In the genomic region with DNA sequence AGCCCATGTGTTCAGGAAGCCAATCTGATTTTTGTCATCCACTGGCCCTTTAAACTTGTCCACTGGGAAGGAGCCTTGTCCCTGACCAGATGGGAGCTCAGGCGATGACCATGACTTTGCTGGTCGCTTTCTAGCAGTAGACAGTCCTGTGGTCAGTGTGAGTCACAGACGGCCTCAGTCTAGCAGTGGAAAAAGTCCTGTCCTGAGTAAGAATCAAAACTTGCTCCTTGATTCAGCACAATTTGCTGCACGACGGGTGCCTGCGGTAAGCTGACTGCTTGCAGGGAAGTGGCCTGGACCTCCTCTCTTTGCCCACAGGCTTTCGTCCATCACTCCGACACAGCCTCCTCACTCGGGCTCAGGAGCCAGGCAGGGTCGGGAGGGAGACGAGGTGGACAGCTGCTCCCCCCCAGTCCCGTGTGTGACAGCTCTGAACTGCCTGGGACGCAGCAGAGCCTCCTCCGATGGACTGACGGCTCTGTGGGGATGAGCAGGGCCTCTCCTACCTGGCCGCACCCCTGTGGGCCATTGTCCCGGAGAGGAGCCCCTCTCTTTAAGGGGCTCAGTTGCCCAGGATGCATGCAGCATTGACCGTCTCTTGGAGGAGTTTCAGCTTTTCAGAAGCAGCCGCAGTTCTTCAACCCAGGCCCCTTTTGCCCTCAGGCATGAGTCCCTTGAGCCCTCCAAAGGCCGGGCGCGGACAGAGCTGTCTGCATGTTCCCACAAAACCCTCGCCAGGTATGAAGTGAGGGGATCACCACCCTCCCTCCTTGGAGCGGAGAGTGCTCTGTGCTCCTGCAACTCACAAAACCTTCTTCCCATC, we compare ENCODE assay signal across 14 cellular contexts.
DNase-seq lines count a peak whose midpoint lies in the region; ATAC-seq lines count a peak whose summit lies in the region.
"Had no signal": no experiment of that assay in that cellular context is flagged by ENCODE, and none has a peak within 500 bp of the region (broad histone marks: within the 10 kb centered on the region; RNA-seq: fewer than 3 reads in every experiment).

No MANE protein-coding gene starts in this region.

- ATAC-seq in HG03039 (IDR thresholded peaks at IDR 0.05; ENCODE audit: unreplicated experiment) = no peak
- ATAC-seq in HG02642 (IDR thresholded peaks at IDR 0.05; ENCODE audit: poor library complexity, unreplicated experiment) = no peak
- ATAC-seq: stimulated activated naive CD8-positive, alpha-beta T cell treated with anti-CD3 and anti-CD28 coated beads, Interleukin-15, Interleukin-2, amounts not matched to agents 100 U/mL and 50 U/mL, for 24 hours had no signal

- no peak overlapping the region for H3K4me3 ChIP-seq in skin epidermis

- peak; percentile 92 for DNase-seq in EH (ENCODE audit: low read depth)
- peak; percentile 100 for DNase-seq in RPMI7951 (ENCODE audit: low read depth)
- DNase-seq in epithelial cell of prostate (ENCODE audit: low read depth, low spot score) = no peak
- DNase-seq in NAMALWA (ENCODE audit: low spot score) = no peak
- no peak for DNase-seq in NCI-H2196 (lab: John Stamatoyannopoulos, UW; ENCODE audit: unreplicated experiment)
- DNase-seq: activated CD4-positive, CD25-positive, alpha-beta regulatory T cell treated with anti-CD3 and anti-CD28 coated beads, Interleukin-2, amount 50 U/mL, for 72 hours; activated T-cell treated with anti-CD3 and anti-CD28 coated beads, Interleukin-2, amount 50 U/mL, for 48 hours; CD8-positive, alpha-beta memory T cell; NCI-H1105 treated with DMSO at 0.1 percent for 48 hours; NCI-H774; stimulated activated naive CD8-positive, alpha-beta T cell treated with anti-CD3 and anti-CD28 coated beads, Interleukin-15, Interleukin-2, amounts not matched to agents 100 U/mL and 50 U/mL, for 24 hours had no signal

- H3K27ac ChIP-seq in epithelial cell of prostate = peak overlapping the region; percentile 91
- H3K27ac ChIP-seq in skin epidermis = peak overlapping the region in 16 of 21 experiments; percentile 18 to 84 (median 58)

Comparison
In these comparisons a context has a peak if more than half of its experiments do, and no peak if none do; other contexts are left out.
1. DNase-seq: peak in EH (single experiment) and RPMI7951 (single experiment); none in epithelial cell of prostate (single experiment), NAMALWA (single experiment) and NCI-H2196 (single experiment).